In the genomic region with DNA sequence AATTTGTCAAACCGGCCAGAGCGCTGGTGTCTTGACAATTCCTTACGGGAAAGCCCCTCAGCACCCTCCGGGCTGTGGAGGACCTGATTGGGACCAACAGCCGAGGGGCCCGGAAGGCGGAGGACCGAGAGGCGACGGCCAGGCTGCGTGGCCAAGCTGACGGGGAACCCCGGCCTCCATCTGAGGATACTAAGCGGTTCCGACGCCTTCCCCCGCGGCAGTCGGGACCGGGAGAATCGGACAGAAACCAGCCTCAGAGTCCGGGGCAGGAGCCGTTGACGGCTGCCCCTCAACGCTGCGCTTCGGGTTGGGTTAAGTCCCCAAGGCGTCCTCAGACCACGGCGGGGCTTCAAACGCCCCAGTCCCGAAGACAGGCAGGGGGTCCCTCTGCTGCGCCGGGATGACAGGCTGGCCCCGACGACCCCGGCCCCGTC, we compare ENCODE assay signal across 1 cellular context.
TF ChIP-seq lines count a peak whose summit lies in the region.

No MANE protein-coding gene starts in this region.

TF ChIP-seq in H1, 55 proteins besides CTCF, POLR2A, EP300 and RAD21 (continued from another document):
- TF ChIP-seq ZNF274 (IDR thresholded peaks at IDR 0.05; ENCODE audit: borderline replicate concordance, extremely low read depth, low read length) (no peak), GTF2F1 (IDR thresholded peaks at IDR 0.05; ENCODE audit: borderline replicate concordance, low read depth, low read length) (no peak), CHD2 (IDR thresholded peaks at IDR 0.05; ENCODE audit: low read length) (no peak), BACH1 (IDR thresholded peaks at IDR 0.05; ENCODE audit: low read length) (no peak), POLR2AphosphoS5 (IDR thresholded peaks at IDR 0.05; ENCODE audit: low read depth, low read length) (no peak), SUZ12 (IDR thresholded peaks at IDR 0.05; ENCODE audit: low read length) (peak; percentile 86), TCF12 (IDR thresholded peaks at IDR 0.05; ENCODE audit: low read depth, low read length) (no peak), SIRT6 (IDR thresholded peaks at IDR 0.05; ENCODE audit: low read length) (no peak), TBP (IDR thresholded peaks at IDR 0.05; ENCODE audit: low read depth, low read length) (peak; percentile 20; the same call in 1 of the 2 replicates), SIN3A (conservative IDR thresholded peaks at IDR 0.05 in 1 of 2, IDR thresholded peaks at IDR 0.05 in 1 of 2; ENCODE audit: low read depth in 1 of 2, low read length in 2 of 2) (0 out of 4 replicates have a peak, but pooled peaks of 1 of the 2 experiments have one; percentile 19), JUN (IDR thresholded peaks at IDR 0.05; ENCODE audit: low read depth, low read length) (no peak), RFX5 (IDR thresholded peaks at IDR 0.05; ENCODE audit: borderline replicate concordance, low read depth, low read length) (no peak), RNF2 (IDR thresholded peaks at IDR 0.05; ENCODE audit: borderline replicate concordance, low read depth, low read length, missing control alignments, poor library complexity, severe bottlenecking) (peak; percentile 42)
- TF ChIP-seq, protein P1, sequence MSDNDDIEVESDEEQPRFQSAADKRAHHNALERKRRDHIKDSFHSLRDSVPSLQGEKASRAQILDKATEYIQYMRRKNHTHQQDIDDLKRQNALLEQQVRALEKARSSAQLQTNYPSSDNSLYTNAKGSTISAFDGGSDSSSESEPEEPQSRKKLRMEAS (IDR thresholded peaks at IDR 0.05), result peak; percentile 5; the same call in 1 of the 2 replicates
